Comparison of ENCODE assay signal across 18 cellular contexts in genomic region chr9:34246453-34246852, GRCh38.
DNase-seq lines count a peak whose midpoint lies in the region; ATAC-seq and TF ChIP-seq lines count a peak whose summit lies in the region.
"Had no signal": no experiment of that assay in that cellular context is flagged by ENCODE, and none has a peak within 500 bp of the region (broad histone marks: within the 10 kb centered on the region; RNA-seq: fewer than 3 reads in every experiment).

No MANE protein-coding gene starts in this region.

- 0 out of 2 replicates have a peak, but pooled peaks cover 2% of the 10 kb centered on the region for H4K20me1 ChIP-seq in Karpas-422 (ENCODE audit: insufficient read depth, low read depth, low read length)

- no peak for TF ChIP-seq CTCF in nephron progenitor cell (IDR thresholded peaks at IDR 0.05)

- peaks cover 16% of the 10 kb centered on the region for H3K4me1 Mint-ChIP-seq in activated T-cell treated with anti-CD3 and anti-CD28 coated beads, Interleukin-2, amount 50 U/mL, for 24 hours (ENCODE audit: low read depth)
- H3K4me1 Mint-ChIP-seq in activated T-cell treated with anti-CD3 and anti-CD28 coated beads, Interleukin-2, amount 50 U/mL, for 72 hours (ENCODE audit: low read depth), result peaks cover 4% of the 10 kb centered on the region
- peaks cover 9% of the 10 kb centered on the region for H3K4me1 Mint-ChIP-seq in activated naive CD8-positive, alpha-beta T cell (ENCODE audit: low read depth)
- H3K4me1 Mint-ChIP-seq in nephron progenitor cell, result peaks cover 12% of the 10 kb centered on the region

- no peaks in the 10 kb centered on the region for H3K27me3 ChIP-seq in Karpas-422 (ENCODE audit: low read length)
- H3K27me3 ChIP-seq: BLaER1 treated with 17β-estradiol and CSF1 and Interleukin-3, amounts not matched to agents 10 nM and 100 nM; spleen had no signal

- peaks cover 5% of the 10 kb centered on the region; the same call in 1 of the 2 replicates for H3K4me1 ChIP-seq in Karpas-422 (ENCODE audit: low read length)
- H3K4me1 ChIP-seq: BLaER1 treated with 17β-estradiol and CSF1 and Interleukin-3, amounts not matched to agents 10 nM and 100 nM; HAP-1; spleen had no signal

- no peak overlapping the region for H3K4me2 ChIP-seq in Karpas-422 (ENCODE audit: low read depth, low read length, poor library complexity, severe bottlenecking)
- H3K4me2 ChIP-seq: BLaER1 treated with 17β-estradiol and CSF1 and Interleukin-3, amounts not matched to agents 10 nM and 100 nM had no signal

- no peak for ATAC-seq in activated T-cell treated with anti-CD3 and anti-CD28 coated beads, Interleukin-2, amount 50 U/mL, for 72 hours (replicated peaks in 1 of 2)
- ATAC-seq: natural killer cell treated with Interleukin-12 subunit alpha and Interleukin-12 subunit beta and Interleukin-15 and Interleukin-18, amount 100 ng/mL, for 72 hours had no signal

- H3K27ac ChIP-seq in Karpas-422 (ENCODE audit: low read length), result no peak overlapping the region
- H3K27ac ChIP-seq: BLaER1 treated with 17β-estradiol and CSF1 and Interleukin-3, amounts not matched to agents 10 nM and 100 nM; spleen had no signal

- H3K36me3 Mint-ChIP-seq in activated T-cell treated with anti-CD3 and anti-CD28 coated beads, Interleukin-2, amount 50 U/mL, for 24 hours (ENCODE audit: low read depth), result peaks cover 77% of the 10 kb centered on the region
- peaks cover 3 to 16% of the 10 kb centered on the region in 2 donors for H3K36me3 Mint-ChIP-seq in activated T-cell treated with anti-CD3 and anti-CD28 coated beads, Interleukin-2, amount 50 U/mL, for 72 hours (ENCODE audit: insufficient read depth in 2 of 2)
- peaks cover 6% of the 10 kb centered on the region for H3K36me3 Mint-ChIP-seq in activated naive CD8-positive, alpha-beta T cell
- H3K36me3 Mint-ChIP-seq in nephron progenitor cell (ENCODE audit: low read depth), result peaks cover 39% of the 10 kb centered on the region

- H3K9me3 ChIP-seq in Karpas-422 (ENCODE audit: low read length), result no peaks in the 10 kb centered on the region
- H3K9me3 ChIP-seq: BLaER1 treated with 17β-estradiol and CSF1 and Interleukin-3, amounts not matched to agents 10 nM and 100 nM; HAP-1; spleen had no signal

- DNase-seq in activated T-cell treated with anti-CD3 and anti-CD28 coated beads, Interleukin-2, amount 50 U/mL, for 24 hours, result no peak
- no peak for DNase-seq in activated T-cell treated with anti-CD3 and anti-CD28 coated beads, Interleukin-2, amount 50 U/mL, for 72 hours
- DNase-seq in Karpas-422 (peak; percentile 51), nephron progenitor cell (no peak), putamen (ENCODE audit: low spot score) (no peak), NCI-H146 (lab: John Stamatoyannopoulos, UW) (no peak), posterior cingulate gyrus (no peak)
- DNase-seq: activated CD4-positive, alpha-beta T cell treated with anti-CD3 and anti-CD28 coated beads, Interleukin-2, amount 50 U/mL, for 1 hour; cortex of kidney; NCI-H1436; NCI-H226; spleen; stimulated activated CD4-positive, alpha-beta T cell treated with anti-CD3 and anti-CD28 coated beads, Interleukin-4, amount 100 ng/mL, for 4 hours; substantia nigra had no signal

- peaks cover 45% of the 10 kb centered on the region for H3K79me2 ChIP-seq in Karpas-422 (ENCODE audit: low read length)

- no peaks in the 10 kb centered on the region for H3K9me2 ChIP-seq in Karpas-422 (replicated peaks; ENCODE audit: insufficient read depth, low read length)

- peaks cover 19% of the 10 kb centered on the region; the same call in 1 of the 2 replicates for H3K36me3 ChIP-seq in Karpas-422 (ENCODE audit: insufficient read depth, low read length)

- intact Hi-C loops in posterior cingulate gyrus (cut with DNase I), result no loop called here

- H3K9me3 Mint-ChIP-seq in activated T-cell treated with anti-CD3 and anti-CD28 coated beads, Interleukin-2, amount 50 U/mL, for 24 hours, result no peaks in the 10 kb centered on the region
- no peaks in the 10 kb centered on the region for H3K9me3 Mint-ChIP-seq in activated T-cell treated with anti-CD3 and anti-CD28 coated beads, Interleukin-2, amount 50 U/mL, for 72 hours
- H3K9me3 Mint-ChIP-seq in activated naive CD8-positive, alpha-beta T cell (ENCODE audit: low read depth), result no peaks in the 10 kb centered on the region
- no peaks in the 10 kb centered on the region for H3K9me3 Mint-ChIP-seq in nephron progenitor cell
- H3K9me3 Mint-ChIP-seq: natural killer cell treated with Interleukin-12 subunit alpha and Interleukin-12 subunit beta and Interleukin-15 and Interleukin-18, amount 100 ng/mL, for 72 hours had no signal

- no peaks in the 10 kb centered on the region for H3K27me3 Mint-ChIP-seq in activated T-cell treated with anti-CD3 and anti-CD28 coated beads, Interleukin-2, amount 50 U/mL, for 24 hours
- no peaks in the 10 kb centered on the region for H3K27me3 Mint-ChIP-seq in activated T-cell treated with anti-CD3 and anti-CD28 coated beads, Interleukin-2, amount 50 U/mL, for 72 hours (ENCODE audit: low read depth)
- H3K27me3 Mint-ChIP-seq in activated naive CD8-positive, alpha-beta T cell, result no peaks in the 10 kb centered on the region
- H3K27me3 Mint-ChIP-seq in nephron progenitor cell (ENCODE audit: low read depth, poor library complexity), result no peaks in the 10 kb centered on the region
- H3K27me3 Mint-ChIP-seq: natural killer cell treated with Interleukin-12 subunit alpha and Interleukin-12 subunit beta and Interleukin-15 and Interleukin-18, amount 100 ng/mL, for 72 hours had no signal

- no peak overlapping the region for H3K9ac ChIP-seq in Karpas-422 (ENCODE audit: low read length)
- H3K9ac ChIP-seq: BLaER1 treated with 17β-estradiol and CSF1 and Interleukin-3, amounts not matched to agents 10 nM and 100 nM had no signal

- no peak overlapping the region for H3K4me3 ChIP-seq in Karpas-422 (ENCODE audit: low read length)
- H3K4me3 ChIP-seq: BLaER1 treated with 17β-estradiol and CSF1 and Interleukin-3, amounts not matched to agents 10 nM and 100 nM; HAP-1; spleen had no signal

- H3K27ac Mint-ChIP-seq in activated T-cell treated with anti-CD3 and anti-CD28 coated beads, Interleukin-2, amount 50 U/mL, for 24 hours, result peak overlapping the region; percentile 84
- H3K27ac Mint-ChIP-seq in activated T-cell treated with anti-CD3 and anti-CD28 coated beads, Interleukin-2, amount 50 U/mL, for 72 hours, result no peak overlapping the region
- H3K27ac Mint-ChIP-seq in activated naive CD8-positive, alpha-beta T cell, result peak overlapping the region; percentile 34
- peak overlapping the region; percentile 48 for H3K27ac Mint-ChIP-seq in nephron progenitor cell
- H3K27ac Mint-ChIP-seq: natural killer cell treated with Interleukin-12 subunit alpha and Interleukin-12 subunit beta and Interleukin-15 and Interleukin-18, amount 100 ng/mL, for 72 hours had no signal

- no peak overlapping the region for H2AFZ ChIP-seq in Karpas-422 (ENCODE audit: low read length)

- H3K4me3 Mint-ChIP-seq in activated T-cell treated with anti-CD3 and anti-CD28 coated beads, Interleukin-2, amount 50 U/mL, for 24 hours, result no peak overlapping the region
- no peak overlapping the region for H3K4me3 Mint-ChIP-seq in activated T-cell treated with anti-CD3 and anti-CD28 coated beads, Interleukin-2, amount 50 U/mL, for 72 hours
- H3K4me3 Mint-ChIP-seq in activated naive CD8-positive, alpha-beta T cell, result no peak overlapping the region
- H3K4me3 Mint-ChIP-seq in nephron progenitor cell, result no peak overlapping the region
- H3K4me3 Mint-ChIP-seq: natural killer cell treated with Interleukin-12 subunit alpha and Interleukin-12 subunit beta and Interleukin-15 and Interleukin-18, amount 100 ng/mL, for 72 hours had no signal
